ENCODE assay signal across 12 cellular contexts in the genomic region with DNA sequence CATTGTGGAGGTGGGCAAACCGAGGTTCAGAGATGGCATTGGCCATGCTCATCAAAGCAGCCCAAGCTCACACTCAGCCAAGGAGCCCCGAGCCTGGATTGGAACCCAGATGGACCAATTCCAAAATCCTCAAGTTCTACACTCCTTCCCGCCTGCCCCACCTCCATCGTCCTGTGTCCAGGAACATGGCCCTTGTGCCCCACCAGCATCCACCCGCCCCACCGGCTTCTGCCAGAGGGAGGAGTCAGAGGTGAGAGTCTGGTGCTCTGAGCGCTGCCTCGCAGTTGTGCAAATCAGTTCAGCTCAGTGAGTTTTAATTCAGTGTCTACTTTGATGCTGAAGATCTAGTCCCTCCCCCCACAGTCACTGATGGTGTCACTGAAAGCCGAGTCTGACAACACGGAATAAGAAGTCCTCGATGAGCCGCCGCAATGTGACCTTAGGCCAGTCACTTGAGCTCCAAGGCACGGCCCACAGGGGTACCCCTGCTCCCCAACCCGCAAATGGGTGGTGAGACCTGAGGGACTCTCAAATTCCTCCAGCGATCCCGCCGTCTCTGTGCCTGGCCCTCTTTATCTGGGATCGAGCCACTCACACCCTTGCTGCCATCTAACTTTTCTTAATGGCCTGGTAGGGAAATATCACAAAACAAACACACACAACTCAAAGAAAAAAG. TPM values are rescaled to one million over a fixed set of nuclear protein-coding genes. Genes with fewer than 3 reads are reported as not detected.
DNase-seq lines count a peak whose midpoint lies in the region; ATAC-seq and TF ChIP-seq lines count a peak whose summit lies in the region.
"Had no signal": no experiment of that assay in that cellular context is flagged by ENCODE, and none has a peak within 500 bp of the region (broad histone marks: within the 10 kb centered on the region; RNA-seq: fewer than 3 reads in every experiment).

No MANE protein-coding gene starts in this region.

- H3K18ac ChIP-seq in mesenchymal stem cell (ENCODE audit: low read depth in 1 of 2, low read length in 2 of 2), result no peak overlapping the region

- no peak for ATAC-seq in omental fat pad (ENCODE audit: low FRiP score)
- ATAC-seq: SK-N-SH treated with all-trans-retinoic acid at 6 μM for 48 hours had no signal

- no peak for DNase-seq in activated naive CD4-positive, alpha-beta T cell treated with anti-CD3 and anti-CD28 coated beads, Interleukin-2, amount 10 ng/mL, durations not matched to agents 7 days and 5 days
- DNase-seq in activated naive CD4-positive, alpha-beta T cell treated with anti-CD3 and anti-CD28 coated beads, Interleukin-2, amount 50 U/mL, for 16 hours, result no peak
- no peak for DNase-seq in activated T-helper 1 cell treated with anti-CD3 and anti-CD28 coated beads, Interleukin-12 subunit alpha, Interleukin-12 subunit beta, Interleukin-2, Interleukin-4 antibody, amounts not matched to agents 30 ng/mL and 10 ng/mL and 1 ng/mL, durations not matched to agents 14 hours and 24 hours and 36 hours (ENCODE audit: low spot score)
- DNase-seq in mesenchymal stem cell (no peak), omental fat pad (ENCODE audit: low spot score) (no peak), NCI-H2081 (lab: John Stamatoyannopoulos, UW) (no peak), OCI-M2 (lab: John Stamatoyannopoulos, UW; ENCODE audit: unreplicated experiment) (no peak)
- DNase-seq: H9, NCI-H526 treated with DMSO at 0.1 percent for 48 hours had no signal

- H3K27me3 Mint-ChIP-seq in activated naive CD4-positive, alpha-beta T cell treated with anti-CD3 and anti-CD28 coated beads, Interleukin-2, amount 10 ng/mL, durations not matched to agents 7 days and 5 days, result no peaks in the 10 kb centered on the region
- H3K27me3 Mint-ChIP-seq in activated T-helper 1 cell treated with anti-CD3 and anti-CD28 coated beads, Interleukin-12 subunit alpha, Interleukin-12 subunit beta, Interleukin-2, Interleukin-4 antibody, amounts not matched to agents 30 ng/mL and 10 ng/mL and 1 ng/mL, durations not matched to agents 14 hours and 24 hours and 36 hours (ENCODE audit: insufficient read depth), result peaks cover 9% of the 10 kb centered on the region

- TF ChIP-seq CTCF in omental fat pad (IDR thresholded peaks at IDR 0.05), result no peak

- CTCF ChIA-PET in activated naive CD4-positive, alpha-beta T cell treated with anti-CD3 and anti-CD28 coated beads, Interleukin-2, amount 10 ng/mL, durations not matched to agents 7 days and 5 days (lab: Charles Lee), result interaction anchor here (1.4 kb wide), 1 partner anchor 9 kb away, joined by 3 read pairs; no protein-coding TSS in a partner anchor

- H3K14ac ChIP-seq in mesenchymal stem cell (ENCODE audit: low read length in 2 of 2), result no peak overlapping the region

- H4K8ac ChIP-seq in mesenchymal stem cell (ENCODE audit: low read length), result no peak overlapping the region

- H3K4me3 Mint-ChIP-seq in activated naive CD4-positive, alpha-beta T cell treated with anti-CD3 and anti-CD28 coated beads, Interleukin-2, amount 10 ng/mL, durations not matched to agents 7 days and 5 days, result peak overlapping the region; percentile 5
- peak overlapping the region; percentile 48 for H3K4me3 Mint-ChIP-seq in activated T-helper 1 cell treated with anti-CD3 and anti-CD28 coated beads, Interleukin-12 subunit alpha, Interleukin-12 subunit beta, Interleukin-2, Interleukin-4 antibody, amounts not matched to agents 30 ng/mL and 10 ng/mL and 1 ng/mL, durations not matched to agents 14 hours and 24 hours and 36 hours
- H3K4me3 Mint-ChIP-seq: H9 had no signal

- H2AK5ac ChIP-seq in mesenchymal stem cell (ENCODE audit: low read length, severe bottlenecking), result no peak overlapping the region

- H3K4me2 ChIP-seq in mesenchymal stem cell (ENCODE audit: low read length, poor library complexity, severe bottlenecking), result no peak overlapping the region

- no peak overlapping the region for H3K4me3 ChIP-seq in mesenchymal stem cell (ENCODE audit: insufficient read depth in 1 of 2, low read depth in 1 of 2, low read length in 2 of 2)
- H3K4me3 ChIP-seq: MG63 had no signal

- no peak overlapping the region for H4K91ac ChIP-seq in mesenchymal stem cell (ENCODE audit: low read length)

- no peaks in the 10 kb centered on the region for H3K9me3 Mint-ChIP-seq in activated naive CD4-positive, alpha-beta T cell treated with anti-CD3 and anti-CD28 coated beads, Interleukin-2, amount 10 ng/mL, durations not matched to agents 7 days and 5 days
- H3K9me3 Mint-ChIP-seq in activated T-helper 1 cell treated with anti-CD3 and anti-CD28 coated beads, Interleukin-12 subunit alpha, Interleukin-12 subunit beta, Interleukin-2, Interleukin-4 antibody, amounts not matched to agents 30 ng/mL and 10 ng/mL and 1 ng/mL, durations not matched to agents 14 hours and 24 hours and 36 hours, result no peaks in the 10 kb centered on the region
- H3K9me3 Mint-ChIP-seq: H9 had no signal

- no peaks in the 10 kb centered on the region for H3K9me3 ChIP-seq in mesenchymal stem cell (ENCODE audit: control insufficient read depth, low read length)
- H3K9me3 ChIP-seq: MG63 had no signal

- WGBS in mesenchymal stem cell, result 92% methylated on average over 19 of the region's 19 CpGs

- no peak overlapping the region for H3K4ac ChIP-seq in mesenchymal stem cell (ENCODE audit: low read depth in 1 of 2, low read length in 2 of 2)

- H3K27ac ChIP-seq in mesenchymal stem cell (ENCODE audit: low read length, poor library complexity, severe bottlenecking) (no peak overlapping the region), temporal lobe (ENCODE audit: low read depth, low read length) (peak overlapping the region; percentile 7)

- no peak overlapping the region for H2BK5ac ChIP-seq in mesenchymal stem cell (ENCODE audit: low read depth, low read length, poor library complexity, severe bottlenecking)

- no peak overlapping the region for H2BK120ac ChIP-seq in mesenchymal stem cell (ENCODE audit: low read depth, low read length)

- intact Hi-C loops in activated T-helper 1 cell treated with anti-CD3 and anti-CD28 coated beads, Interleukin-12 subunit alpha, Interleukin-12 subunit beta, Interleukin-2, Interleukin-4 antibody, amounts not matched to agents 30 ng/mL and 10 ng/mL and 1 ng/mL, durations not matched to agents 14 hours and 24 hours and 36 hours (cut with micrococcal nuclease), result no loop called here

- H3K79me1 ChIP-seq in mesenchymal stem cell (replicated peaks; ENCODE audit: low read length, poor library complexity, severe bottlenecking), result no peaks in the 10 kb centered on the region

- no peaks in the 10 kb centered on the region for H3K36me3 Mint-ChIP-seq in activated naive CD4-positive, alpha-beta T cell treated with anti-CD3 and anti-CD28 coated beads, Interleukin-2, amount 10 ng/mL, durations not matched to agents 7 days and 5 days
- H3K36me3 Mint-ChIP-seq in activated T-helper 1 cell treated with anti-CD3 and anti-CD28 coated beads, Interleukin-12 subunit alpha, Interleukin-12 subunit beta, Interleukin-2, Interleukin-4 antibody, amounts not matched to agents 30 ng/mL and 10 ng/mL and 1 ng/mL, durations not matched to agents 14 hours and 24 hours and 36 hours (ENCODE audit: low read depth), result no peaks in the 10 kb centered on the region

- peak overlapping the region; percentile 58 for H3K9ac ChIP-seq in mesenchymal stem cell (ENCODE audit: low read length)

- no peaks in the 10 kb centered on the region for H3K36me3 ChIP-seq in mesenchymal stem cell (ENCODE audit: control insufficient read depth in 1 of 2, insufficient read depth in 2 of 2, low read depth in 1 of 2, low read length in 2 of 2)
- H3K36me3 ChIP-seq: MG63 had no signal

- no peak overlapping the region for H2BK15ac ChIP-seq in mesenchymal stem cell (ENCODE audit: low read depth, poor library complexity, severe bottlenecking)

- no peak overlapping the region for H2AFZ ChIP-seq in mesenchymal stem cell (ENCODE audit: low read depth, low read length)

- peaks cover 6% of the 10 kb centered on the region for H3K4me1 ChIP-seq in mesenchymal stem cell (ENCODE audit: control insufficient read depth, insufficient read depth, low read depth, low read length)

- peaks cover 15% of the 10 kb centered on the region for H3K4me1 Mint-ChIP-seq in activated naive CD4-positive, alpha-beta T cell treated with anti-CD3 and anti-CD28 coated beads, Interleukin-2, amount 10 ng/mL, durations not matched to agents 7 days and 5 days
- H3K4me1 Mint-ChIP-seq in activated T-helper 1 cell treated with anti-CD3 and anti-CD28 coated beads, Interleukin-12 subunit alpha, Interleukin-12 subunit beta, Interleukin-2, Interleukin-4 antibody, amounts not matched to agents 30 ng/mL and 10 ng/mL and 1 ng/mL, durations not matched to agents 14 hours and 24 hours and 36 hours (ENCODE audit: low read depth), result peaks cover 14% of the 10 kb centered on the region

- H3K27me3 ChIP-seq in mesenchymal stem cell (ENCODE audit: control insufficient read depth in 1 of 2, insufficient read depth in 1 of 2, low read length in 2 of 2), result peaks cover 14 to 16% of the 10 kb centered on the region in 2 experiments
- H3K27me3 ChIP-seq: MG63 had no signal

- H2BK12ac ChIP-seq in mesenchymal stem cell (ENCODE audit: low read length in 2 of 2), result no peak overlapping the region

- no peak overlapping the region for H3K27ac Mint-ChIP-seq in activated naive CD4-positive, alpha-beta T cell treated with anti-CD3 and anti-CD28 coated beads, Interleukin-2, amount 10 ng/mL, durations not matched to agents 7 days and 5 days
- no peak overlapping the region for H3K27ac Mint-ChIP-seq in activated T-helper 1 cell treated with anti-CD3 and anti-CD28 coated beads, Interleukin-12 subunit alpha, Interleukin-12 subunit beta, Interleukin-2, Interleukin-4 antibody, amounts not matched to agents 30 ng/mL and 10 ng/mL and 1 ng/mL, durations not matched to agents 14 hours and 24 hours and 36 hours

- H3K23ac ChIP-seq in mesenchymal stem cell (ENCODE audit: low read length in 2 of 2), result no peak overlapping the region

RNA-seq across cellular contexts. Expression of a gene that starts 26.3 kb away (rescaled TPM):
- 16.9 and 18.5 TPM in 2 replicates for total RNA-seq in activated T-helper 1 cell treated with anti-CD3 and anti-CD28 coated beads, Interleukin-12 subunit alpha, Interleukin-12 subunit beta, Interleukin-2, Interleukin-4 antibody, amounts not matched to agents 30 ng/mL and 10 ng/mL and 1 ng/mL, durations not matched to agents 14 hours and 24 hours and 36 hours
- 18.0 TPM for polyA plus RNA-seq in mesenchymal stem cell (2013, experiment 1 of 2)
- polyA plus RNA-seq in mesenchymal stem cell (2013, experiment 2 of 2), result 18.8 TPM
- total RNA-seq in temporal lobe, result 24.8 TPM
- total RNA-seq in omental fat pad, result 10 to 100 TPM; 31.6 to 49.5 (median 36.9) TPM
